In the genomic region with DNA sequence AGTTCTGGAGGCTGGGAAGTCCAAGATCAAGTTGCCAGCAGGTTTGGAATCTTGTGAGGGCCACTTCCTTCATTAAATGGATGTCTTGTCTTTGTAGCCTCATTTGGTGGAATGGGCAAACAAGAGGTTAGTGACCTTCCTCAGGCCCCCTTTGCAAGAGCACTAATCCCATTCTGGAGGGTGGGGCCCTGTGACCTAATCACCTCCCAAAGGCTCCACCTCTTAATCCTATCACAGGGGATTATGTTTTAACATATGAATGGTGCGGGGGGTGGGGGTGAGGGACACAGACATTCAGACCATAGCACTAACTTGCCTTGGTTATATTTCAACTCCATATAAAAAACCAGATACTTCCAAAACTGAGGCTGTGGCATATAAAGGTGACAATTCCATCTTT, we compare ENCODE assay signal across 18 cellular contexts. TPM values are rescaled to one million over a fixed set of nuclear protein-coding genes. Genes with fewer than 3 reads are reported as not detected.
DNase-seq lines count a peak whose midpoint lies in the region; ATAC-seq and TF ChIP-seq lines count a peak whose summit lies in the region.
"Had no signal": no experiment of that assay in that cellular context is flagged by ENCODE, and none has a peak within 500 bp of the region (broad histone marks: within the 10 kb centered on the region; RNA-seq: fewer than 3 reads in every experiment).

No MANE protein-coding gene starts in this region.

- no peaks in the 10 kb centered on the region for H3K36me3 ChIP-seq in H7 (replicated peaks; ENCODE audit: control insufficient read depth, insufficient read depth, low read length)
- H3K36me3 ChIP-seq in NT2/D1 (ENCODE audit: insufficient read depth, insufficient read length, low read length) = no peaks in the 10 kb centered on the region
- H3K36me3 ChIP-seq in endodermal cell (ENCODE audit: control insufficient read depth, insufficient read depth, low read length) = no peaks in the 10 kb centered on the region
- H3K36me3 ChIP-seq in neural progenitor cell = no peaks in the 10 kb centered on the region

- H3K79me2 ChIP-seq in neural progenitor cell (ENCODE audit: low read depth) = no peaks in the 10 kb centered on the region

- peaks cover 6% of the 10 kb centered on the region for H3K4me1 Mint-ChIP-seq in endodermal cell
- peaks cover 12% of the 10 kb centered on the region for H3K4me1 Mint-ChIP-seq in neural progenitor cell

- no peak overlapping the region for H2AFZ ChIP-seq in neural progenitor cell (replicated peaks)

- H3K4me3 ChIP-seq in H7 (ENCODE audit: insufficient read depth, low read depth, low read length) (no peak overlapping the region), NT2/D1 (ENCODE audit: insufficient read length, low read depth) (no peak overlapping the region), endodermal cell (ENCODE audit: low read length) (peak overlapping the region; percentile 12), neural progenitor cell (no peak overlapping the region)

- no CpG with 5 or more reads among the region's 1 CpG for WGBS in endodermal cell (ENCODE audit: insufficient coverage in 1 of 2, insufficient read length in 1 of 2), 2 experiments

- H3K9me3 ChIP-seq in NT2/D1 (ENCODE audit: insufficient read depth, low read length) = peaks cover 3% of the 10 kb centered on the region; the same call in 1 of the 2 replicates
- H3K9me3 ChIP-seq in endodermal cell (ENCODE audit: control insufficient read depth, low read length) = peaks cover 18% of the 10 kb centered on the region
- no peaks in the 10 kb centered on the region for H3K9me3 ChIP-seq in neural progenitor cell (ENCODE audit: low read depth)

- peaks cover 63% of the 10 kb centered on the region for H3K27me3 Mint-ChIP-seq in endodermal cell (ENCODE audit: insufficient read depth)
- H3K27me3 Mint-ChIP-seq in neural progenitor cell (ENCODE audit: insufficient read depth, low read depth) = peaks cover 60% of the 10 kb centered on the region

- no peak for TF ChIP-seq CTCF in endodermal cell (conservative IDR thresholded peaks at IDR 0.05)
- TF ChIP-seq CTCF in neural progenitor cell (IDR thresholded peaks at IDR 0.05) = no peak

- H3K27me3 ChIP-seq in H7 (ENCODE audit: control insufficient read depth, insufficient read depth, low read length) (peaks cover 26% of the 10 kb centered on the region), NT2/D1 (ENCODE audit: insufficient read depth, insufficient read length) (peaks cover 40% of the 10 kb centered on the region), endodermal cell (ENCODE audit: control insufficient read depth, insufficient read depth, low read length, poor library complexity, severe bottlenecking) (peaks cover 28% of the 10 kb centered on the region), neural progenitor cell (peaks cover 98% of the 10 kb centered on the region)

- no peak overlapping the region for H3K4me3 Mint-ChIP-seq in endodermal cell
- no peak overlapping the region for H3K4me3 Mint-ChIP-seq in neural progenitor cell
- H3K4me3 Mint-ChIP-seq: B cell; CD4-positive, alpha-beta T cell; HFFc6 had no signal

- no peak overlapping the region for H3K27ac Mint-ChIP-seq in endodermal cell
- H3K27ac Mint-ChIP-seq in neural progenitor cell = no peak overlapping the region
- H3K27ac Mint-ChIP-seq: B cell; CD4-positive, alpha-beta T cell; HFFc6 had no signal

- H3K4me1 ChIP-seq in NT2/D1 (ENCODE audit: insufficient read depth, insufficient read length) (no peaks in the 10 kb centered on the region), endodermal cell (ENCODE audit: control insufficient read depth, insufficient read depth, low read length) (no peaks in the 10 kb centered on the region), neural progenitor cell (peaks cover 16% of the 10 kb centered on the region)

- ATAC-seq in HG02678 (IDR thresholded peaks at IDR 0.05; ENCODE audit: unreplicated experiment) = no peak
- ATAC-seq: HepG2 had no signal

- peaks cover 7% of the 10 kb centered on the region for H3F3A ChIP-seq in neural progenitor cell (ENCODE audit: low read depth)

- no peak overlapping the region for H3K4me2 ChIP-seq in neural progenitor cell

- no peaks in the 10 kb centered on the region for H3K36me3 Mint-ChIP-seq in endodermal cell (ENCODE audit: low read depth)
- no peaks in the 10 kb centered on the region for H3K36me3 Mint-ChIP-seq in neural progenitor cell

- peak; percentile 72 for DNase-seq in H7
- DNase-seq in NT2/D1 (ENCODE audit: low read depth, low spot score) = peak; percentile 63
- DNase-seq in endodermal cell = peak; percentile 76
- peak; percentile 92 for DNase-seq in neural progenitor cell (ENCODE audit: low spot score)
- no peak for DNase-seq in putamen (ENCODE audit: low spot score)
- DNase-seq in NCI-H524 treated with DMSO at 0.1 percent for 48 hours (lab: John Stamatoyannopoulos, UW) = no peak
- no peak for DNase-seq in NOMO-1 treated with dmso at 0.1 percent for 144 hours (lab: John Stamatoyannopoulos, UW; ENCODE audit: unreplicated experiment)
- DNase-seq: ACHN; C1 segment of cervical spinal cord; Calu3; CD4-positive, alpha-beta T cell; DMS 273 treated with DMSO at 0.1 percent for 48 hours; DMS79; HCEC 1CT; HFFc6 had no signal

- H4K20me1 ChIP-seq in neural progenitor cell (ENCODE audit: low read depth) = peaks cover 11% of the 10 kb centered on the region

- H3K9me3 Mint-ChIP-seq in endodermal cell (peaks cover 33% of the 10 kb centered on the region), neural progenitor cell (peaks cover 37% of the 10 kb centered on the region)
- H3K9me3 Mint-ChIP-seq: CD4-positive, alpha-beta T cell had no signal

- H3K27ac ChIP-seq in endodermal cell (ENCODE audit: low read depth, low read length) (no peak overlapping the region), neural progenitor cell (no peak overlapping the region)

- H3K9ac ChIP-seq in NT2/D1 (ENCODE audit: insufficient read length, low read depth) = no peak overlapping the region
- no peak overlapping the region for H3K9ac ChIP-seq in endodermal cell (ENCODE audit: extremely low read depth, low read length, poor library complexity, severe bottlenecking)
- no peak overlapping the region for H3K9ac ChIP-seq in neural progenitor cell

RNA-seq across cellular contexts. Expression of a gene that starts 59.9 kb away (rescaled TPM):
- total RNA-seq in H7 (2014; rRNA removed; shearing (Covaris generic)) = 62.9 and 83.2 TPM in 2 replicates
- total RNA-seq in endodermal cell (10 to 100 TPM; 95.2 to 96.6 TPM), neural progenitor cell (ENCODE audit: low replicate concordance) (81.5 and 98.9 TPM in 2 replicates)
- polyA plus RNA-seq in endodermal cell (2013, experiment 1 of 2) = 91.0 TPM
- 84.2 TPM for polyA plus RNA-seq in endodermal cell (2013, experiment 2 of 2)

Comparison
In these comparisons a context has a peak if more than half of its experiments do, and no peak if none do; other contexts are left out.
1. DNase-seq: peak in H7 (single experiment), NT2/D1 (single experiment), endodermal cell (single experiment) and neural progenitor cell (single experiment); none in putamen (single experiment), NCI-H524 treated with DMSO at 0.1 percent for 48 hours (single experiment) and NOMO-1 treated with dmso at 0.1 percent for 144 hours (single experiment).